ENCODE assay signal across 8 cellular contexts in the genomic region with DNA sequence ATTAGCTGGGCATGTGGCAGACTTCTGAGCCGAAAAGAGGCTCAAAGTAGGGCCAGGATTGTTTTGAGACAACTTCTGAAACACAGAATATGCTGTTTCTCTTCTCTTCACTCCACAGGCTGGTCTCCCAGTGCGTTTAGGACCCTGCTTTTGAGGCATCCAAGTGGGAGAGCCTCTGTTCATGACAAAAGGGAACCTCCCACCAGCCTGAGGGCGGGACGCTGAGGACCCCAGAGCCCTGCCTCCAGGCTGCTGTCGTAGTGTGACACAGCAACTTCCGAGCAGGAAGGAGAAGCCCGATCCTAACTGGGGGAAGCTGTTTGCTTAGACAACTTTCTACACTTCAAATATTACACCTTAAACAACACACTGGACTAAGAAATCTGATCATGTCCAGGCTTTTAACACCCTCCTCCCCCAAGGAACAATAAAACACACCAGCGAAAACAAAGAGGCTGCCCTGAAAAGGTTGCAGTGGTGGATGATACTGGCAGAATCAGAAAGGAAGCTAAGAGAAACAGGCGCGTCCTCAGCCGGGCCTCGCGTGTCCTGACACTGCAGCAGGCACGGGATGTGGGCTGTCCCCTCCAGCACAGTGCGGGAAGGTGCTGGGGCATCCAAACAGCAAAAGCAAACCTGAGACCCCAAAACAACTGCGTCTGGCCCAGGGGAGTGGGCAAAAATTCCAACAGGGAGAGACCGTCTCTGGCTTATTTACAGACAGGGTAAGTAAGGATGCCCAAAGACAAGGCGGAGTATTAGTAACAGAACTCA. TPM values are rescaled to one million over a fixed set of nuclear protein-coding genes. Genes with fewer than 3 reads are reported as not detected.
DNase-seq lines count a peak whose midpoint lies in the region; ATAC-seq and TF ChIP-seq lines count a peak whose summit lies in the region.

No MANE protein-coding gene starts in this region.

- H3K4me3 ChIP-seq in HL-60 (replicated peaks; ENCODE audit: insufficient read depth, low read length) (peak overlapping the region; percentile 33), astrocyte of the cerebellum (ENCODE audit: low read depth, low read length) (peak overlapping the region; percentile 42), hepatocyte (peak overlapping the region; percentile 14), retinal pigment epithelial cell (ENCODE audit: low read length) (peak overlapping the region; percentile 54)

- peaks cover 74% of the 10 kb centered on the region for H3K4me1 ChIP-seq in hepatocyte (ENCODE audit: insufficient read depth)

- CTCF ChIA-PET in RWPE1 (lab: Yijun Ruan, JAX) = interaction anchor here (0.6 to 2.5 kb wide), 5 partner anchors 12 to 206 kb away, joined by 3 to 9 read pairs (median 4); no protein-coding TSS in a partner anchor

- POLR2A ChIA-PET in RWPE1 (lab: Yijun Ruan, JAX; ENCODE audit: low non-redundant PET) = interaction anchor here (0.6 to 0.9 kb wide), 3 partner anchors 9 to 106 kb away, joined by 3 to 6 read pairs (median 4); partner anchors contain the start of gene SERTAD2

- no peaks in the 10 kb centered on the region for H3K9me2 ChIP-seq in hepatocyte (replicated peaks; ENCODE audit: insufficient read depth)

- no peak for TF ChIP-seq CTCF in HL-60 (IDR thresholded peaks at IDR 0.05; ENCODE audit: insufficient read depth, low read length)
- no peak for TF ChIP-seq CTCF in RWPE1 (conservative IDR thresholded peaks at IDR 0.05; ENCODE audit: low read depth)
- no peak for TF ChIP-seq CTCF in astrocyte of the cerebellum (IDR thresholded peaks at IDR 0.05; ENCODE audit: low read depth, low read length, missing control alignments)
- TF ChIP-seq CTCF in hepatocyte (IDR thresholded peaks at IDR 0.05; ENCODE audit: poor library complexity) = no peak
- no peak for TF ChIP-seq CTCF in retinal pigment epithelial cell (conservative IDR thresholded peaks at IDR 0.05; ENCODE audit: low read depth, low read length)

- H3K9me3 ChIP-seq in hepatocyte (ENCODE audit: low read depth) = no peaks in the 10 kb centered on the region

- in situ Hi-C loops in astrocyte of the cerebellum (cut with HindIII; ENCODE audit: low sequenced_read_pairs) = loop anchor here (5.0 kb wide), 1 partner anchor 218 kb away; no protein-coding TSS in a partner anchor

- H2AFZ ChIP-seq in hepatocyte = no peak overlapping the region

- DNase-seq in DMS53 (lab: John Stamatoyannopoulos, UW) = peak; percentile 95
- DNase-seq in HL-60 (ENCODE audit: low read depth in 1 of 2, low spot score in 1 of 2) = peak in 1 of 2 experiments; percentile 88
- no peak for DNase-seq in RWPE1 (ENCODE audit: low spot score)
- peak; percentile 37 for DNase-seq in astrocyte of the cerebellum (ENCODE audit: low read depth)
- DNase-seq in hepatocyte (ENCODE audit: low spot score) = peak; percentile 88
- no peak for DNase-seq in retinal pigment epithelial cell (ENCODE audit: low read depth)
- no peak for DNase-seq in NCI-H1930 (lab: John Stamatoyannopoulos, UW)

- H3K4me2 ChIP-seq in hepatocyte = peak overlapping the region; percentile 86

- peaks cover 57% of the 10 kb centered on the region for H4K20me1 ChIP-seq in hepatocyte (ENCODE audit: insufficient read depth, poor library complexity, severe bottlenecking)

- no peaks in the 10 kb centered on the region for H3K27me3 ChIP-seq in HL-60 (ENCODE audit: insufficient read depth, poor library complexity, severe bottlenecking)
- no peaks in the 10 kb centered on the region for H3K27me3 ChIP-seq in hepatocyte

- H3K27ac ChIP-seq in HL-60 (replicated peaks) (peak overlapping the region; percentile 77), RWPE1 (peak overlapping the region; percentile 98), hepatocyte (peak overlapping the region; percentile 96)

- no peaks in the 10 kb centered on the region for H3K36me3 ChIP-seq in hepatocyte (replicated peaks; ENCODE audit: insufficient read depth, low read depth)

- peak; percentile 47 for ATAC-seq in GM21360 (IDR thresholded peaks at IDR 0.05; ENCODE audit: unreplicated experiment)

- 4% methylated on average over 18 of the region's 18 CpGs for WGBS in hepatocyte (ENCODE audit: low lambda C conversion rate, missing lambda C conversion rate)

- H3K79me2 ChIP-seq in hepatocyte = peaks cover 90% of the 10 kb centered on the region

RNA-seq across cellular contexts. Expression of gene SERTAD2, which starts 9.3 kb away (rescaled TPM):
- 23.4 and 23.8 TPM in 2 replicates for total RNA-seq in hepatocyte
- 13.8 and 15.0 TPM in 2 replicates for polyA plus RNA-seq in hepatocyte

Comparison
In these comparisons a context has a peak if more than half of its experiments do, and no peak if none do; other contexts are left out.
1. DNase-seq: peak in DMS53 (single experiment), astrocyte of the cerebellum (single experiment) and hepatocyte (single experiment); none in RWPE1 (single experiment), retinal pigment epithelial cell (single experiment) and NCI-H1930 (0 of 2).
2. Peak in every context shown above with its lines, with median percentiles within 50 percentile points of each other: H3K27ac ChIP-seq and H3K4me3 ChIP-seq.